Comparison of ENCODE assay signal across 11 cellular contexts in genomic region chr18:269480-270090, GRCh38. TPM values are rescaled to one million over a fixed set of nuclear protein-coding genes. Genes with fewer than 3 reads are reported as not detected.
DNase-seq lines count a peak whose midpoint lies in the region; ATAC-seq lines count a peak whose summit lies in the region.
"Had no signal": no experiment of that assay in that cellular context is flagged by ENCODE, and none has a peak within 500 bp of the region (broad histone marks: within the 10 kb centered on the region; RNA-seq: fewer than 3 reads in every experiment).

No MANE protein-coding gene starts in this region.

- H3K27ac Mint-ChIP-seq in activated naive CD4-positive, alpha-beta T cell treated with anti-CD3 and anti-CD28 coated beads, Interleukin-2, amount 10 ng/mL, durations not matched to agents 7 days and 5 days: no peak overlapping the region
- peak overlapping the region in 1 of 2 donors; percentile 37 for H3K27ac Mint-ChIP-seq in activated naive CD4-positive, alpha-beta T cell treated with anti-CD3 and anti-CD28 coated beads, Interleukin-2, amount 50 U/mL, for 72 hours
- H3K27ac Mint-ChIP-seq in stimulated activated effector memory CD8-positive, alpha-beta T cell treated with anti-CD3 and anti-CD28 coated beads, Interleukin-12 subunit alpha, Interleukin-12 subunit beta, amount 100 ng/mL, for 72 hours: peak overlapping the region; percentile 100

- H3K9me3 Mint-ChIP-seq in activated naive CD4-positive, alpha-beta T cell treated with anti-CD3 and anti-CD28 coated beads, Interleukin-2, amount 10 ng/mL, durations not matched to agents 7 days and 5 days: no peaks in the 10 kb centered on the region
- no peaks in the 10 kb centered on the region for H3K9me3 Mint-ChIP-seq in activated naive CD4-positive, alpha-beta T cell treated with anti-CD3 and anti-CD28 coated beads, Interleukin-2, amount 50 U/mL, for 72 hours
- H3K9me3 Mint-ChIP-seq in stimulated activated effector memory CD8-positive, alpha-beta T cell treated with anti-CD3 and anti-CD28 coated beads, Interleukin-12 subunit alpha, Interleukin-12 subunit beta, amount 100 ng/mL, for 72 hours: no peaks in the 10 kb centered on the region

- DNase-seq in activated naive CD4-positive, alpha-beta T cell treated with anti-CD3 and anti-CD28 coated beads, Interleukin-2, amount 10 ng/mL, durations not matched to agents 7 days and 5 days: no peak
- no peak for DNase-seq in activated naive CD4-positive, alpha-beta T cell treated with anti-CD3 and anti-CD28 coated beads, Interleukin-2, amount 50 U/mL, for 72 hours (ENCODE audit: low spot score in 2 of 2)
- DNase-seq in OCI-M1 (lab: John Stamatoyannopoulos, UW) (peak; percentile 42), AG08395 (ENCODE audit: low spot score) (no peak), pons (ENCODE audit: low spot score) (no peak), cortex of kidney (lab: John Stamatoyannopoulos, UW) (no peak)
- DNase-seq in stimulated activated effector memory CD8-positive, alpha-beta T cell treated with anti-CD3 and anti-CD28 coated beads, Interleukin-12 subunit alpha, Interleukin-12 subunit beta, amount 100 ng/mL, for 72 hours (ENCODE audit: low spot score in 2 of 2): no peak
- DNase-seq: adrenal gland, BE2C, NCI-H187 had no signal

- CTCF ChIA-PET in activated naive CD4-positive, alpha-beta T cell treated with anti-CD3 and anti-CD28 coated beads, Interleukin-2, amount 10 ng/mL, durations not matched to agents 7 days and 5 days (lab: Charles Lee): no interaction called here

- peak overlapping the region; percentile 97 for H3K4me3 Mint-ChIP-seq in activated naive CD4-positive, alpha-beta T cell treated with anti-CD3 and anti-CD28 coated beads, Interleukin-2, amount 10 ng/mL, durations not matched to agents 7 days and 5 days
- peak overlapping the region; percentile 100 for H3K4me3 Mint-ChIP-seq in stimulated activated effector memory CD8-positive, alpha-beta T cell treated with anti-CD3 and anti-CD28 coated beads, Interleukin-12 subunit alpha, Interleukin-12 subunit beta, amount 100 ng/mL, for 72 hours

- no peak for ATAC-seq in activated naive CD4-positive, alpha-beta T cell treated with anti-CD3 and anti-CD28 coated beads, Interleukin-2, amount 50 U/mL, for 72 hours
- no peak for ATAC-seq in stimulated activated effector memory CD8-positive, alpha-beta T cell treated with anti-CD3 and anti-CD28 coated beads, Interleukin-12 subunit alpha, Interleukin-12 subunit beta, amount 100 ng/mL, for 72 hours

- H3K36me3 Mint-ChIP-seq in activated naive CD4-positive, alpha-beta T cell treated with anti-CD3 and anti-CD28 coated beads, Interleukin-2, amount 10 ng/mL, durations not matched to agents 7 days and 5 days: peaks cover 4% of the 10 kb centered on the region
- peaks cover 9 to 20% of the 10 kb centered on the region in 2 donors for H3K36me3 Mint-ChIP-seq in activated naive CD4-positive, alpha-beta T cell treated with anti-CD3 and anti-CD28 coated beads, Interleukin-2, amount 50 U/mL, for 72 hours
- H3K36me3 Mint-ChIP-seq in stimulated activated effector memory CD8-positive, alpha-beta T cell treated with anti-CD3 and anti-CD28 coated beads, Interleukin-12 subunit alpha, Interleukin-12 subunit beta, amount 100 ng/mL, for 72 hours: peaks cover 33% of the 10 kb centered on the region

- no peak overlapping the region for H3K9ac ChIP-seq in duodenal mucosa (ENCODE audit: low read depth in 1 of 2, low read length in 2 of 2)

- peaks cover 37% of the 10 kb centered on the region for H3K4me1 Mint-ChIP-seq in activated naive CD4-positive, alpha-beta T cell treated with anti-CD3 and anti-CD28 coated beads, Interleukin-2, amount 10 ng/mL, durations not matched to agents 7 days and 5 days
- peaks cover 12% of the 10 kb centered on the region for H3K4me1 Mint-ChIP-seq in stimulated activated effector memory CD8-positive, alpha-beta T cell treated with anti-CD3 and anti-CD28 coated beads, Interleukin-12 subunit alpha, Interleukin-12 subunit beta, amount 100 ng/mL, for 72 hours

- H3K9me3 ChIP-seq in duodenal mucosa (ENCODE audit: control insufficient read depth in 1 of 2, low read length in 2 of 2): no peaks in the 10 kb centered on the region
- H3K9me3 ChIP-seq: adrenal gland, BE2C had no signal

- H3K27ac ChIP-seq in duodenal mucosa (ENCODE audit: low read depth, low read length): no peak overlapping the region

- H3K36me3 ChIP-seq in duodenal mucosa (ENCODE audit: control insufficient read depth in 1 of 2, insufficient read depth in 2 of 2, low read length in 2 of 2): peaks cover 1 to 3% of the 10 kb centered on the region in 2 donors

- H3K4me1 ChIP-seq in duodenal mucosa (ENCODE audit: control insufficient read depth in 1 of 2, insufficient read depth in 2 of 2, low read length in 2 of 2): peaks cover 8 to 14% of the 10 kb centered on the region in 2 donors
- H3K4me1 ChIP-seq: BE2C had no signal

- peak overlapping the region; percentile 96 to 97 for H3K4me3 ChIP-seq in duodenal mucosa (ENCODE audit: low read depth in 1 of 2, low read length in 2 of 2)

- H3K27me3 Mint-ChIP-seq in activated naive CD4-positive, alpha-beta T cell treated with anti-CD3 and anti-CD28 coated beads, Interleukin-2, amount 10 ng/mL, durations not matched to agents 7 days and 5 days: peaks cover 5% of the 10 kb centered on the region

- H3K27me3 ChIP-seq in duodenal mucosa (ENCODE audit: control insufficient read depth in 1 of 2, insufficient read depth in 2 of 2, low read length in 2 of 2): no peaks in the 10 kb centered on the region
- H3K27me3 ChIP-seq: adrenal gland, BE2C had no signal

RNA-seq across cellular contexts. Expression of gene THOC1, which starts 1.7 kb away (rescaled TPM):
- 100 to 1,000 TPM in 1 of 2 donors, 10 to 100 TPM in 1; 84.6 to 107 TPM for total RNA-seq in activated naive CD4-positive, alpha-beta T cell treated with anti-CD3 and anti-CD28 coated beads, Interleukin-2, amount 50 U/mL, for 72 hours
